In the genomic region with DNA sequence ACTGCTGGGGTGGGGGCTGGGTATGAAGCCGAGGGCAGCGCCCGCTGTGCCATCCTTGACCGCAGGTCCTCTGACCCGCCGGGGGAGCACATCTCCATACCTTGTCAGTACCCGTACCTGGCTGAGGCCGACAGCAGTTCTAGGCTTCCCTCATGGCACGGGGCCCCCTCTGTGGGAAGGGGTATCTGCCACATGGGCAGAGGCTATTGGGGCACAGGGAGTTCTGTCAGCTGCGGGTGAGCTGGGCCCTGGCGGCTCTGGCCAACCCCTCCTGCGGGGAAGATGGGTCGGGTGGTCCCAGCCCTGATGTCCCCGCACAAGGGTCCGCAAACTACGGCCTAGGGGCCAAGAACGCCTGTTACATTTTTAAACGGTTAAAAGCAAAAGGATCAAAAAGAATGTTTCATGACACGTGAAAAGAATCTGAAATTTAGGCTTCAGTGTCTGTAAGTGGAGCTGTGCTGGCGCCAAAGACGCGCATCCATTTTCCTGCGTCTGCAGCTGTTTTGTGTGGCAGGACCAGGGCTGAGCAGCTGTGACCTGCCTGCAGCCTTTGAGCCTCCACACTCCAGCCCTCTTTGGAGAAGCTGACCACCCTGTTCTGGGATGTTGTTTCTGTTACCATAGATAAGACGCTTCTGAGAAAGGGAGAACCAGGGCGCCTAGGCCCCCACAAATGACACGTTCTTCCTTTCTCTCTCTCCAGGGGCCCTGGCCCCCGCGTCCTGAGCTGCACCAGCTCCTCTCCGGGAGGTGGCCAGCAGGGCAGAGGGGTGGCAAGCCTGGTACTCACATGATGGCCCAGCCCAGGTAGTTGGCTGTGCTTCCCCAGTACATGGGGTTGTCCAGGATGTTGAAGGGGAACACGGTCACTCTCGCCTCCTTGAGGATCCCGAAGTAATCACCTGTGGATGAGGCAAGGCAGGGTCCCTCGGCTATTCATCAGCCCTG, we compare ENCODE assay signal across 1 cellular context.
TF ChIP-seq lines count a peak whose summit lies in the region.

No MANE protein-coding gene starts in this region.

TF ChIP-seq in IMR-90, 13 proteins besides CTCF, POLR2A, EP300 and RAD21:
- no peak for TF ChIP-seq CEBPB (IDR thresholded peaks at IDR 0.05; ENCODE audit: low read depth, low read length)
- TF ChIP-seq MXI1 (IDR thresholded peaks at IDR 0.05; ENCODE audit: borderline replicate concordance, low read depth, low read length) = no peak
- TF ChIP-seq BHLHE40 (IDR thresholded peaks at IDR 0.05; ENCODE audit: low read depth, low read length) = no peak
- no peak for TF ChIP-seq NFE2L2 (IDR thresholded peaks at IDR 0.05; ENCODE audit: low read depth, low read length)
- TF ChIP-seq, protein P1, sequence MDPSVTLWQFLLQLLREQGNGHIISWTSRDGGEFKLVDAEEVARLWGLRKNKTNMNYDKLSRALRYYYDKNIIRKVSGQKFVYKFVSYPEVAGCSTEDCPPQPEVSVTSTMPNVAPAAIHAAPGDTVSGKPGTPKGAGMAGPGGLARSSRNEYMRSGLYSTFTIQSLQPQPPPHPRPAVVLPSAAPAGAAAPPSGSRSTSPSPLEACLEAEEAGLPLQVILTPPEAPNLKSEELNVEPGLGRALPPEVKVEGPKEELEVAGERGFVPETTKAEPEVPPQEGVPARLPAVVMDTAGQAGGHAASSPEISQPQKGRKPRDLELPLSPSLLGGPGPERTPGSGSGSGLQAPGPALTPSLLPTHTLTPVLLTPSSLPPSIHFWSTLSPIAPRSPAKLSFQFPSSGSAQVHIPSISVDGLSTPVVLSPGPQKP (IDR thresholded peaks at IDR 0.05; ENCODE audit: borderline replicate concordance, low read depth, low read length) = no peak
- no peak for TF ChIP-seq RFX5 (IDR thresholded peaks at IDR 0.05; ENCODE audit: low read depth, low read length)
- TF ChIP-seq, protein P2, sequence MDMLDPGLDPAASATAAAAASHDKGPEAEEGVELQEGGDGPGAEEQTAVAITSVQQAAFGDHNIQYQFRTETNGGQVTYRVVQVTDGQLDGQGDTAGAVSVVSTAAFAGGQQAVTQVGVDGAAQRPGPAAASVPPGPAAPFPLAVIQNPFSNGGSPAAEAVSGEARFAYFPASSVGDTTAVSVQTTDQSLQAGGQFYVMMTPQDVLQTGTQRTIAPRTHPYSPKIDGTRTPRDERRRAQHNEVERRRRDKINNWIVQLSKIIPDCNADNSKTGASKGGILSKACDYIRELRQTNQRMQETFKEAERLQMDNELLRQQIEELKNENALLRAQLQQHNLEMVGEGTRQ (IDR thresholded peaks at IDR 0.05; ENCODE audit: low read depth, low read length) = no peak
- no peak for TF ChIP-seq CHD1 (IDR thresholded peaks at IDR 0.05; ENCODE audit: low read depth, low read length)
- TF ChIP-seq SMC3 (IDR thresholded peaks at IDR 0.05; ENCODE audit: low read depth, low read length) = no peak
- no peak for TF ChIP-seq FOS (IDR thresholded peaks at IDR 0.05; ENCODE audit: low read depth, low read length)
- TF ChIP-seq MAZ (IDR thresholded peaks at IDR 0.05; ENCODE audit: borderline replicate concordance, low read depth, low read length) = no peak
- TF ChIP-seq MAFK (IDR thresholded peaks at IDR 0.05; ENCODE audit: low read depth, low read length) = no peak
- TF ChIP-seq RCOR1 (IDR thresholded peaks at IDR 0.05; ENCODE audit: insufficient replicate concordance, low read length) = no peak
TF ChIP-seq in IMR-90: peak in this region for 0.
